In the genomic region with DNA sequence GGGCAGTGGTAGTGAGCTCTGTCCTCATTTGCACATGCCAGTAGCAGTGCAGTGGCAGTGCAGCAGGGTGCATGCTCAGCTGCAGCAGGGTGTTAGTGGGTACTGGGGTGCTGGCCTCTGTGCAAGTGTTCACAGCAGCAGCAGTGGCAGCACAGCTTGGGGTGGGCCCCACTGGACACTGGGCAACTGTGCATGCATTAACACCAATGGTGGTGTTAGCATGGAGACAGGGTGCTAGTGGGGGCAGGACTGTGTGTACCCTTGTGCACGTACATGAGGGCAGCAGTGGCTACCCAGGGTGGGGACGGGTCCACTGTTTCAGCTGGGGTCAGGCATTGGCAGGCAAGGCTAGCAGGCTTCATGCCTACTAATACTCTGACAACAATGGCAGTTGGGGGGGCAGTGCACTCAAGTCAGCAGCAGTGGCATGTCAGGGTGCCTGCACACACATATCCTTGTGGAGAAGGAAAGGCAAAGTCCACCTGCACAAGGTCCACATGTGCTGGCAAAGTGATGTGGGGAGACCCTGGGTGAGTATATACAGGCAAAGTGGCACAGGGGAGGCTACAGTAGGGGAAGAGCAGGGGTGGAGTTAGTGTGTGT, we compare ENCODE assay signal across 17 cellular contexts.
DNase-seq lines count a peak whose midpoint lies in the region; ATAC-seq and TF ChIP-seq lines count a peak whose summit lies in the region.
"Had no signal": no experiment of that assay in that cellular context is flagged by ENCODE, and none has a peak within 500 bp of the region (broad histone marks: within the 10 kb centered on the region; RNA-seq: fewer than 3 reads in every experiment).

No MANE protein-coding gene starts in this region.

- no peak overlapping the region for H4K12ac ChIP-seq in trophoblast cell (ENCODE audit: low read depth, low read length)

- WGBS in mesenchymal stem cell, result 88% methylated on average over 2 of the region's 2 CpGs
- no CpG with 5 or more reads among the region's 2 CpGs for WGBS in trophoblast cell (ENCODE audit: extremely low coverage, insufficient coverage, insufficient read length)
- 86 to 100% (median 89%) methylated on average over 2 of the region's 2 CpGs for WGBS in adrenal gland, 4 donors

- POLR2A ChIA-PET in WTC11 (lab: Charles Lee), result no interaction called here

- no peak overlapping the region for H3K27ac ChIP-seq in mesenchymal stem cell (ENCODE audit: low read length, poor library complexity, severe bottlenecking)
- no peak overlapping the region for H3K27ac ChIP-seq in trophoblast cell (ENCODE audit: low read depth, low read length)
- H3K27ac ChIP-seq in vagina, result no peak overlapping the region
- no peak overlapping the region for H3K27ac ChIP-seq in adrenal gland
- H3K27ac ChIP-seq: 22Rv1, A549, C4-2B, GM23248 had no signal

- H3K4me1 ChIP-seq in mesenchymal stem cell (ENCODE audit: control insufficient read depth, insufficient read depth, low read depth, low read length) (peaks cover 2% of the 10 kb centered on the region), trophoblast cell (ENCODE audit: control insufficient read depth in 1 of 2, insufficient read depth in 2 of 2, low read length in 2 of 2) (no peaks in the 10 kb centered on the region), vagina (no peaks in the 10 kb centered on the region), adrenal gland (replicated peaks in 1 of 2) (no peaks in the 10 kb centered on the region)
- H3K4me1 ChIP-seq: A549, Caco-2 had no signal

- H3K79me2 ChIP-seq in trophoblast cell (ENCODE audit: control insufficient read depth, insufficient read depth, low read length, poor library complexity), result no peaks in the 10 kb centered on the region

- H2BK12ac ChIP-seq in mesenchymal stem cell (ENCODE audit: low read length in 2 of 2), result no peak overlapping the region
- H2BK12ac ChIP-seq in trophoblast cell (ENCODE audit: low read length), result no peak overlapping the region

- CTCF ChIA-PET in WTC11 (lab: Charles Lee), result interaction anchor here (0.6 to 1.0 kb wide), 2 partner anchors 20 to 531 kb away, joined by 3 to 4 read pairs; no protein-coding TSS in a partner anchor

- peaks cover 25% of the 10 kb centered on the region for H3K4me1 Mint-ChIP-seq in WTC11

- H3K4ac ChIP-seq in mesenchymal stem cell (ENCODE audit: low read depth in 1 of 2, low read length in 2 of 2), result no peak overlapping the region
- no peak overlapping the region for H3K4ac ChIP-seq in trophoblast cell (ENCODE audit: low read depth, low read length)

- H4K91ac ChIP-seq in mesenchymal stem cell (ENCODE audit: low read length), result peak overlapping the region; percentile 65
- H4K91ac ChIP-seq in trophoblast cell (ENCODE audit: low read depth, low read length), result no peak overlapping the region

- H3K79me1 ChIP-seq in mesenchymal stem cell (replicated peaks; ENCODE audit: low read length, poor library complexity, severe bottlenecking), result no peaks in the 10 kb centered on the region
- H3K79me1 ChIP-seq in trophoblast cell (ENCODE audit: low read length), result no peaks in the 10 kb centered on the region

- H4K8ac ChIP-seq in mesenchymal stem cell (ENCODE audit: low read length), result peak overlapping the region; percentile 51
- no peak overlapping the region for H4K8ac ChIP-seq in trophoblast cell (ENCODE audit: low read depth, low read length)

- no peak overlapping the region for H2BK120ac ChIP-seq in mesenchymal stem cell (ENCODE audit: low read depth, low read length)
- H2BK120ac ChIP-seq in trophoblast cell (ENCODE audit: insufficient read depth, low read length, poor library complexity), result no peak overlapping the region

- TF ChIP-seq CTCF in vagina (IDR thresholded peaks at IDR 0.05), result no peak
- no peak for TF ChIP-seq CTCF in WTC11 (IDR thresholded peaks at IDR 0.05)
- TF ChIP-seq CTCF in adrenal gland (IDR thresholded peaks at IDR 0.05), result no peak

- H3K4me3 Mint-ChIP-seq in WTC11, result no peak overlapping the region
- H3K4me3 Mint-ChIP-seq: CD4-positive, alpha-beta T cell; HFFc6 had no signal

- H3K18ac ChIP-seq in mesenchymal stem cell (ENCODE audit: low read depth in 1 of 2, low read length in 2 of 2) (no peak overlapping the region), trophoblast cell (ENCODE audit: low read length) (no peak overlapping the region)

- peaks cover 0 to 4% of the 10 kb centered on the region in 2 experiments for H3K36me3 ChIP-seq in mesenchymal stem cell (ENCODE audit: control insufficient read depth in 1 of 2, insufficient read depth in 2 of 2, low read depth in 1 of 2, low read length in 2 of 2)
- H3K36me3 ChIP-seq in trophoblast cell (ENCODE audit: control insufficient read depth in 1 of 2, insufficient read depth in 2 of 2, low read length in 2 of 2), result no peaks in the 10 kb centered on the region
- no peaks in the 10 kb centered on the region for H3K36me3 ChIP-seq in vagina
- H3K36me3 ChIP-seq in adrenal gland (replicated peaks in 1 of 2), result no peaks in the 10 kb centered on the region

- H2AK5ac ChIP-seq in mesenchymal stem cell (ENCODE audit: low read length, severe bottlenecking), result no peak overlapping the region
- H2AK5ac ChIP-seq in trophoblast cell (ENCODE audit: low read length), result no peak overlapping the region

- H3K4me2 ChIP-seq in mesenchymal stem cell (ENCODE audit: low read length, poor library complexity, severe bottlenecking) (no peak overlapping the region), trophoblast cell (ENCODE audit: low read length) (no peak overlapping the region)
- H3K4me2 ChIP-seq: A549 had no signal

- ATAC-seq in Right ventricle myocardium inferior, result no peak
- no peak for ATAC-seq in left ventricle myocardium superior
- no peak for ATAC-seq in WTC11
- ATAC-seq: A549, HCT116 had no signal

- H2BK5ac ChIP-seq in mesenchymal stem cell (ENCODE audit: low read depth, low read length, poor library complexity, severe bottlenecking) (no peak overlapping the region), trophoblast cell (ENCODE audit: low read depth, low read length, poor library complexity) (no peak overlapping the region)

- H2AFZ ChIP-seq in mesenchymal stem cell (ENCODE audit: low read depth, low read length), result no peak overlapping the region
- no peak overlapping the region for H2AFZ ChIP-seq in trophoblast cell (ENCODE audit: insufficient read depth, low read length, poor library complexity)
- H2AFZ ChIP-seq: GM23248 had no signal

- TF ChIP-seq POLR2A in vagina (IDR thresholded peaks at IDR 0.05) (no peak), adrenal gland (IDR thresholded peaks at IDR 0.05) (no peak)

- H3K27ac Mint-ChIP-seq in WTC11, result no peak overlapping the region
- H3K27ac Mint-ChIP-seq: CD4-positive, alpha-beta T cell; HFFc6 had no signal

- H3K4me3 ChIP-seq in mesenchymal stem cell (ENCODE audit: insufficient read depth in 1 of 2, low read depth in 1 of 2, low read length in 2 of 2) (no peak overlapping the region), trophoblast cell (ENCODE audit: low read depth, low read length) (peak overlapping the region; percentile 2), vagina (no peak overlapping the region), adrenal gland (no peak overlapping the region)
- H3K4me3 ChIP-seq: A549, GM23248 had no signal

- no peaks in the 10 kb centered on the region for H3K9me3 ChIP-seq in mesenchymal stem cell (ENCODE audit: control insufficient read depth, low read length)
- H3K9me3 ChIP-seq in trophoblast cell (ENCODE audit: insufficient read depth, low read depth, low read length), result peaks cover 7% of the 10 kb centered on the region
- H3K9me3 ChIP-seq in vagina, result no peaks in the 10 kb centered on the region
- H3K9me3 ChIP-seq in adrenal gland (replicated peaks in 1 of 3), result no peaks in the 10 kb centered on the region
- H3K9me3 ChIP-seq: Caco-2 had no signal

- intact Hi-C loops in Right ventricle myocardium inferior (cut with DNase I), result no loop called here
- intact Hi-C loops in left ventricle myocardium superior (cut with micrococcal nuclease), result no loop called here
- intact Hi-C loops in vagina (cut with DNase I), result no loop called here
- intact Hi-C loops in adrenal gland (cut with DNase I), result no loop called here

- H3K27me3 ChIP-seq in mesenchymal stem cell (ENCODE audit: control insufficient read depth in 1 of 2, insufficient read depth in 1 of 2, low read length in 2 of 2), result peaks cover 5% of the 10 kb centered on the region in 2 experiments
- H3K27me3 ChIP-seq in trophoblast cell (ENCODE audit: insufficient read depth, low read length), result no peaks in the 10 kb centered on the region
- H3K27me3 ChIP-seq in vagina, result no peaks in the 10 kb centered on the region
- no peaks in the 10 kb centered on the region for H3K27me3 ChIP-seq in adrenal gland

- H3K9me3 Mint-ChIP-seq in WTC11, result peaks cover 8% of the 10 kb centered on the region
- H3K9me3 Mint-ChIP-seq: CD4-positive, alpha-beta T cell; HFFc6 had no signal

- no peak overlapping the region for H2BK15ac ChIP-seq in mesenchymal stem cell (ENCODE audit: low read depth, poor library complexity, severe bottlenecking)

- no peaks in the 10 kb centered on the region for H3K36me3 Mint-ChIP-seq in WTC11

- H3K23ac ChIP-seq in mesenchymal stem cell (ENCODE audit: low read length in 2 of 2) (no peak overlapping the region), trophoblast cell (ENCODE audit: low read length) (no peak overlapping the region)

- peak; percentile 65 for DNase-seq in Right ventricle myocardium inferior (ENCODE audit: missing footprints)
- no peak for DNase-seq in left ventricle myocardium superior
- DNase-seq in mesenchymal stem cell, result no peak
- no peak for DNase-seq in trophoblast cell
- peak; percentile 65 to 89 for DNase-seq in vagina (ENCODE audit: extremely low spot score in 2 of 2)
- DNase-seq in NCI-H2171 treated with DMSO at 0.1 percent for 48 hours (lab: John Stamatoyannopoulos, UW), result no peak
- DNase-seq in WTC11 (ENCODE audit: low spot score), result no peak
- no peak for DNase-seq in adrenal gland
- DNase-seq: AML-193; Caco-2; CD4-positive, alpha-beta T cell; GM23248; HFFc6 had no signal

- H3K9ac ChIP-seq in mesenchymal stem cell (ENCODE audit: low read length) (no peak overlapping the region), trophoblast cell (ENCODE audit: low read length) (no peak overlapping the region)
- H3K9ac ChIP-seq: GM23248 had no signal

- H3K14ac ChIP-seq in mesenchymal stem cell (ENCODE audit: low read length in 2 of 2) (peak overlapping the region in 1 of 2 experiments; percentile 45), trophoblast cell (ENCODE audit: low read length) (no peak overlapping the region)

- H3K27me3 Mint-ChIP-seq in WTC11 (ENCODE audit: low read depth), result peaks cover 33% of the 10 kb centered on the region

TF ChIP-seq in WTC11, 78 proteins besides CTCF, POLR2A, EP300 and RAD21 (continues in another document):
- TF ChIP-seq SP1 (CRISPR knock-in tag; conservative IDR thresholded peaks at IDR 0.05), result no peak
- TF ChIP-seq TP53 (CRISPR knock-in tag; IDR thresholded peaks at IDR 0.05), result no peak

Comparison
In these comparisons a context has a peak if more than half of its experiments do, and no peak if none do; other contexts are left out.
1. DNase-seq: peak in Right ventricle myocardium inferior (single experiment) and vagina (2 of 2); none in left ventricle myocardium superior (single experiment), mesenchymal stem cell (single experiment), trophoblast cell (0 of 2), NCI-H2171 treated with DMSO at 0.1 percent for 48 hours (single experiment), WTC11 (single experiment) and adrenal gland (0 of 7).